Comparison of ENCODE assay signal across 10 cellular contexts in the genomic region with DNA sequence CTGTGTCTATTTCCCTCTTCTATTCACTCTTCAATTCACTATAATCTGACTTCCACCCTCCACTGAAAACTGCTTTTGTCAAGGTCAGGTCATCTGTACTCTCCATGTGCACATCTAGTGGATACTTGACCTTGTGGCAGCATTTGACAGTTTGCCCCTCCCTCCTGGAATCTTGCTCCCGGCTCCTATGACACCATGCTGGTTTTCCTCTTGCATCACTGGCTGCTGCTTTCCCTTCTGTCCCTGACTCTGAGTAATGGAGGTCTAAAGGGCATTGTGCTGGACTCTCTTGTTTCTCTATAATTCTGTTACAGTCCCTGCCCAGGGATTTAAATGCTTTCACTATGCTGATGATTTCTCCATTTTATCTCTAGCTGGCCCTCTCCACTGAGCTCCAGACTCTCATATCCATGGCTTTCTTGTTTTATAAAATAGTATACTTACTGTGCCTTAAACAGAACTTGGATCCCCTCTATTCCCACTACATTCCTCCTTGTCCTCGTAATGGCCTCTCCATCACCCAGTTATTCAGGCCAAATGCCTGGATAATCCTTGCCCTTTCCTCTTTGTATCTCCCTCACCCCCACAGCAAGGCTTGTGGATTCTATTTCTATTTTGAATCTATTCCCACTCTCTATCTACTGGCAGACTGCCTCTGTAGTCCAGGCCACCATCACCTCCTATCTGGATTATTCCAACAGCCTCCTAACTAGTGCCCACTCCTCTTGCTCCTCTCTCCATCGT. TPM values are rescaled to one million over a fixed set of nuclear protein-coding genes. Genes with fewer than 3 reads are reported as not detected.
DNase-seq lines count a peak whose midpoint lies in the region; ATAC-seq and TF ChIP-seq lines count a peak whose summit lies in the region.
"Had no signal": no experiment of that assay in that cellular context is flagged by ENCODE, and none has a peak within 500 bp of the region (broad histone marks: within the 10 kb centered on the region; RNA-seq: fewer than 3 reads in every experiment).

No MANE protein-coding gene starts in this region.

- H3K27me3 ChIP-seq in mammary epithelial cell (ENCODE audit: insufficient read depth, low read length) (no peaks in the 10 kb centered on the region), right lobe of liver (no peaks in the 10 kb centered on the region)

- BruUV-seq in MCF 10A (replicated peaks; lab: Mats Ljungman, UMichigan) (no TSS peak), mammary epithelial cell (replicated peaks; lab: Mats Ljungman, UMichigan) (no TSS peak)

- no peaks in the 10 kb centered on the region for H3K27me3 Mint-ChIP-seq in MCF 10A (ENCODE audit: insufficient read depth, unreplicated experiment)
- H3K27me3 Mint-ChIP-seq: T-helper 17 cell had no signal

- TF ChIP-seq CTCF in MCF 10A (IDR thresholded peaks at IDR 0.05; ENCODE audit: unreplicated experiment) (no peak), mammary epithelial cell (conservative IDR thresholded peaks at IDR 0.05 in 1 of 2, IDR thresholded peaks at IDR 0.05 in 1 of 2; ENCODE audit: extremely low read depth in 1 of 2, insufficient read depth in 1 of 2, low read depth in 1 of 2, low read length in 2 of 2) (no peak), coronary artery (IDR thresholded peaks at IDR 0.05) (no peak), right lobe of liver (IDR thresholded peaks at IDR 0.05) (no peak)

- peaks cover 12% of the 10 kb centered on the region for H3K36me3 Mint-ChIP-seq in MCF 10A (ENCODE audit: insufficient read depth, unreplicated experiment)

- no peak for TF ChIP-seq POLR2A in right lobe of liver (IDR thresholded peaks at IDR 0.05)

- H3K9me3 ChIP-seq in mammary epithelial cell (replicated peaks; ENCODE audit: insufficient read depth, low read length) (no peaks in the 10 kb centered on the region), right lobe of liver (no peaks in the 10 kb centered on the region)

- H3K9ac ChIP-seq in mammary epithelial cell (ENCODE audit: insufficient read depth, low read length), result no peak overlapping the region

- ATAC-seq in right lobe of liver (peak; percentile 81 to 96 (median 89)), GM18867 (IDR thresholded peaks at IDR 0.05; ENCODE audit: unreplicated experiment) (no peak)
- ATAC-seq: T-helper 17 cell had no signal

- H3K79me2 ChIP-seq in mammary epithelial cell (ENCODE audit: insufficient read depth, low read length), result peaks cover 25% of the 10 kb centered on the region

- in situ Hi-C loops in mammary epithelial cell (cut with MboI; ENCODE audit: low sequenced_read_pairs in 2 of 2), result no loop called here

- intact Hi-C loops in MCF 10A (cut with micrococcal nuclease), result no loop called here
- intact Hi-C loops in mammary epithelial cell (cut with micrococcal nuclease), result no loop called here
- intact Hi-C loops in right lobe of liver (cut with DNase I), result loop anchor here in 1 of 2 donors (10.0 kb wide), 1 partner anchor 150 kb away; no protein-coding TSS in a partner anchor

- H3K27ac Mint-ChIP-seq in MCF 10A (ENCODE audit: low read depth, unreplicated experiment), result no peak overlapping the region
- H3K27ac Mint-ChIP-seq: T-helper 17 cell had no signal

- H4K20me1 ChIP-seq in mammary epithelial cell (ENCODE audit: insufficient read depth, low read length), result no peaks in the 10 kb centered on the region

- H3K4me2 ChIP-seq in mammary epithelial cell (ENCODE audit: insufficient read depth, low read depth, low read length), result no peak overlapping the region

- dilution Hi-C loops in mammary epithelial cell (cut with HindIII; ENCODE audit: low sequenced_read_pairs), result no loop called here

- H3K36me3 ChIP-seq in mammary epithelial cell (ENCODE audit: insufficient read depth, low read length) (no peaks in the 10 kb centered on the region), right lobe of liver (peaks cover 0 to 48% (median 14%) of the 10 kb centered on the region in 4 donors)

- no peak overlapping the region for H2AFZ ChIP-seq in mammary epithelial cell (ENCODE audit: low read depth, low read length)

- no peak overlapping the region for H3K4me3 ChIP-seq in mammary epithelial cell (replicated peaks in 1 of 3; ENCODE audit: insufficient read depth in 1 of 3, low read depth in 2 of 3, low read length in 3 of 3)
- peak overlapping the region; percentile 15 for H3K4me3 ChIP-seq in coronary artery
- H3K4me3 ChIP-seq in right lobe of liver, result no peak overlapping the region

- 87% methylated on average over 3 of the region's 3 CpGs for WGBS in mammary epithelial cell (ENCODE audit: low coverage, missing lambda C conversion rate)
- 35% methylated on average over 3 of the region's 3 CpGs for WGBS in right lobe of liver (ENCODE audit: insufficient coverage, low coverage, low lambda C conversion rate, missing lambda C conversion rate)

- CTCF ChIA-PET in MCF 10A (lab: Yijun Ruan, JAX), result no interaction called here
- CTCF ChIA-PET in mammary epithelial cell (lab: Charles Lee; ENCODE audit: low non-redundant PET), result no interaction called here

- H3K9me3 Mint-ChIP-seq in MCF 10A (ENCODE audit: unreplicated experiment), result no peaks in the 10 kb centered on the region

- H3K4me1 ChIP-seq in mammary epithelial cell (ENCODE audit: insufficient read depth, low read length) (no peaks in the 10 kb centered on the region), right lobe of liver (peaks cover 0 to 32% (median 11%) of the 10 kb centered on the region in 4 donors)

- no peaks in the 10 kb centered on the region for H3K4me1 Mint-ChIP-seq in MCF 10A (ENCODE audit: insufficient read depth, unreplicated experiment)

- POLR2A ChIA-PET in MCF 10A (lab: Yijun Ruan, JAX), result interaction anchor here (0.7 to 0.8 kb wide), 2 partner anchors 9 to 1698 kb away, joined by 3 to 4 read pairs; no protein-coding TSS in a partner anchor

- no peak overlapping the region for H3K4me3 Mint-ChIP-seq in MCF 10A (ENCODE audit: unreplicated experiment)
- H3K4me3 Mint-ChIP-seq: T-helper 17 cell had no signal

- DNase-seq in MCF 10A (ENCODE audit: unreplicated experiment), result peak; percentile 74
- DNase-seq in mammary epithelial cell, result no peak
- DNase-seq in coronary artery (ENCODE audit: low spot score), result peak; percentile 76
- DNase-seq in right lobe of liver, result peak; percentile 34 to 63 (median 61)
- DNase-seq in NCI-H774 (lab: John Stamatoyannopoulos, UW), result no peak
- no peak for DNase-seq in NCI-H510A treated with DMSO at 0.1 percent for 48 hours (lab: John Stamatoyannopoulos, UW)
- no peak for DNase-seq in GF-D8 (lab: John Stamatoyannopoulos, UW)
- DNase-seq: T-helper 17 cell had no signal

- H3K27ac ChIP-seq in mammary epithelial cell (ENCODE audit: insufficient read depth, low read depth, low read length), result no peak overlapping the region
- peak overlapping the region in 1 of 2 donors; percentile 80 for H3K27ac ChIP-seq in coronary artery
- peak overlapping the region; percentile 13 to 52 (median 31) for H3K27ac ChIP-seq in right lobe of liver
- H3K27ac ChIP-seq: C4-2B had no signal

RNA-seq across cellular contexts. Expression of a gene that starts 36.8 kb away (rescaled TPM):
- not detected in 2 replicates for total RNA-seq in MCF 10A (2022)
- total RNA-seq in mammary epithelial cell, result not detected
- not detected for polyA plus RNA-seq in mammary epithelial cell
- not detected for polyA minus RNA-seq in mammary epithelial cell
- total RNA-seq in right lobe of liver, result 1 to 10 TPM; 2.8 to 9.8 (median 5.1) TPM
- total RNA-seq: T-helper 17 cell had no signal

Comparison
In these comparisons a context has a peak if more than half of its experiments do, and no peak if none do; other contexts are left out.
1. DNase-seq: peak in MCF 10A (single experiment), coronary artery (single experiment) and right lobe of liver (3 of 3); none in mammary epithelial cell (single experiment), NCI-H774 (single experiment), NCI-H510A treated with DMSO at 0.1 percent for 48 hours (single experiment) and GF-D8 (single experiment).